ENCODE assay signal across 19 cellular contexts in genomic region chr20:14543040-14543439, GRCh38.
DNase-seq lines count a peak whose midpoint lies in the region; ATAC-seq, FAIRE-seq and TF ChIP-seq lines count a peak whose summit lies in the region.
"Had no signal": no experiment of that assay in that cellular context is flagged by ENCODE, and none has a peak within 500 bp of the region (broad histone marks: within the 10 kb centered on the region; RNA-seq: fewer than 3 reads in every experiment).

No MANE protein-coding gene starts in this region.

- intact Hi-C loops in IMR-90 (cut with micrococcal nuclease) = no loop called here

- no peak overlapping the region for H4K8ac ChIP-seq in IMR-90 (ENCODE audit: low read depth in 2 of 2, low read length in 2 of 2)

- H3K4me3 ChIP-seq in IMR-90 (ENCODE audit: insufficient read depth, low read depth, low read length) = no peak overlapping the region
- H3K4me3 ChIP-seq in bronchial epithelial cell (ENCODE audit: low read depth, low read length) = no peak overlapping the region
- no peak overlapping the region for H3K4me3 ChIP-seq in foreskin fibroblast (ENCODE audit: low read depth in 1 of 2, low read length in 2 of 2)
- H3K4me3 ChIP-seq: A549, K562 had no signal

- ATAC-seq in IMR-90 (ENCODE audit: low read depth) = peak; percentile 48; the same call in 1 of the 2 replicates
- ATAC-seq: A549; CD8-positive, alpha-beta T cell; HCT116; HepG2; K562 had no signal

- H3K27me3 ChIP-seq in IMR-90 (ENCODE audit: control insufficient read depth, insufficient read depth, low read length) (no peaks in the 10 kb centered on the region), bronchial epithelial cell (ENCODE audit: control insufficient read depth, insufficient read depth, low read length) (no peaks in the 10 kb centered on the region)

- no peak overlapping the region for H2AFZ ChIP-seq in IMR-90 (replicated peaks; ENCODE audit: low read length, poor library complexity)

- TF ChIP-seq POLR2A in IMR-90 (IDR thresholded peaks at IDR 0.05; ENCODE audit: low read depth, low read length) = no peak

- no peak overlapping the region for H2AK5ac ChIP-seq in IMR-90 (ENCODE audit: low read depth, low read length)

- dilution Hi-C loops in IMR-90 (cut with HindIII; ENCODE audit: low sequenced_read_pairs, unreplicated experiment) = no loop called here

- H3K23ac ChIP-seq in IMR-90 (ENCODE audit: low read depth, low read length) = no peak overlapping the region

- H2BK20ac ChIP-seq in IMR-90 (ENCODE audit: low read depth, low read length) = no peak overlapping the region

- H4K91ac ChIP-seq in IMR-90 (ENCODE audit: insufficient read depth, low read depth, low read length) = no peak overlapping the region

- TF ChIP-seq CTCF in IMR-90 (conservative IDR thresholded peaks at IDR 0.05; ENCODE audit: low read depth, low read length) (no peak), bronchial epithelial cell (IDR thresholded peaks at IDR 0.05; ENCODE audit: insufficient read depth, low read length, severe bottlenecking) (no peak), foreskin fibroblast (IDR thresholded peaks at IDR 0.05; ENCODE audit: low read depth, low read length) (no peak), GM13976 (IDR thresholded peaks at IDR 0.05; ENCODE audit: borderline replicate concordance, control extremely low read depth, extremely low read depth, insufficient read depth, missing control alignments) (no peak)

- H3K14ac ChIP-seq in IMR-90 (replicated peaks; ENCODE audit: low read depth, low read length) = no peak overlapping the region

- no peak for FAIRE-seq in bronchial epithelial cell (lab: Jason Lieb, UNC)
- FAIRE-seq: D721Med, GM12892, GM19239, HepG2, K562 had no signal

- H3K27ac ChIP-seq in IMR-90 (ENCODE audit: insufficient read depth, low read length) = no peak overlapping the region
- H3K27ac ChIP-seq: A549 had no signal

- H2BK5ac ChIP-seq in IMR-90 (ENCODE audit: low read depth, low read length, poor library complexity, severe bottlenecking) = no peak overlapping the region

- H2AK9ac ChIP-seq in IMR-90 (replicated peaks; ENCODE audit: low read depth, low read length, poor library complexity) = no peak overlapping the region

- H3K36me3 ChIP-seq in IMR-90 (ENCODE audit: control insufficient read depth, insufficient read depth, low read length) = no peaks in the 10 kb centered on the region
- no peaks in the 10 kb centered on the region for H3K36me3 ChIP-seq in bronchial epithelial cell (ENCODE audit: control insufficient read depth, insufficient read depth, low read length)

- BruUV-seq in IMR-90 (replicated peaks; lab: Mats Ljungman, UMichigan) = no TSS peak

- no peak overlapping the region for H3K4ac ChIP-seq in IMR-90 (ENCODE audit: low read depth, low read length)

- in situ Hi-C loops in IMR-90 (cut with MboI; ENCODE audit: low sequenced_read_pairs) (no loop called here), GM13976 (cut with MboI; ENCODE audit: low sequenced_read_pairs, unreplicated experiment) (no loop called here)

- peak; percentile 13 for DNase-seq in IMR-90
- peak; percentile 51 for DNase-seq in bronchial epithelial cell (ENCODE audit: low read depth)
- peak; percentile 14 to 44 for DNase-seq in foreskin fibroblast
- DNase-seq in HUDEP-2 (lab: John Stamatoyannopoulos, UW; ENCODE audit: unreplicated experiment in 76 of 76) = no peak
- DNase-seq in GM13976 (ENCODE audit: low spot score) = no peak
- no peak for DNase-seq in SW 1271 (lab: John Stamatoyannopoulos, UW)
- DNase-seq: CD8-positive, alpha-beta T cell; COR-L47; DMS153; DMS79 treated with DMSO at 0.1 percent for 48 hours; EL; GDM1 had no signal

- H4K5ac ChIP-seq in IMR-90 (ENCODE audit: low read depth, low read length) = no peak overlapping the region

- H3K56ac ChIP-seq in IMR-90 (ENCODE audit: extremely low read depth, insufficient read depth, low read length) = no peak overlapping the region

- no peaks in the 10 kb centered on the region for H3K79me1 ChIP-seq in IMR-90 (ENCODE audit: low read depth in 1 of 2, low read length in 2 of 2)

- H4K20me1 ChIP-seq in IMR-90 (ENCODE audit: insufficient read depth, low read length) = no peaks in the 10 kb centered on the region

- CTCF ChIA-PET in IMR-90 (lab: Yijun Ruan, JAX) = no interaction called here

- H3K9me3 ChIP-seq in IMR-90 (ENCODE audit: control insufficient read depth, insufficient read depth, low read length) = no peaks in the 10 kb centered on the region
- H3K9me3 ChIP-seq: A549 had no signal

- no peak overlapping the region for H3K9ac ChIP-seq in IMR-90 (ENCODE audit: low read depth, low read length)

- H2BK15ac ChIP-seq in IMR-90 (ENCODE audit: low read depth, low read length) = no peak overlapping the region

- no peaks in the 10 kb centered on the region for H3K9me1 ChIP-seq in IMR-90 (ENCODE audit: insufficient read depth, low read length)

- no peaks in the 10 kb centered on the region for H3K4me1 ChIP-seq in IMR-90 (ENCODE audit: control insufficient read depth, insufficient read depth, low read length)
- H3K4me1 ChIP-seq: A549 had no signal

- no peak overlapping the region for H3K18ac ChIP-seq in IMR-90 (ENCODE audit: low read depth, low read length)

- H3K4me2 ChIP-seq in IMR-90 (ENCODE audit: low read depth, low read length) = no peak overlapping the region
- H3K4me2 ChIP-seq: A549 had no signal

- POLR2A ChIA-PET in IMR-90 (lab: Charles Lee; ENCODE audit: unreplicated experiment) = no interaction called here

- H2BK120ac ChIP-seq in IMR-90 (ENCODE audit: low read depth, low read length) = no peak overlapping the region

- TF ChIP-seq RAD21 in IMR-90 (IDR thresholded peaks at IDR 0.05; ENCODE audit: low read length) = no peak

TF ChIP-seq in IMR-90, 13 proteins besides CTCF, POLR2A, EP300 and RAD21:
- TF ChIP-seq CEBPB (IDR thresholded peaks at IDR 0.05; ENCODE audit: low read depth, low read length) (no peak), FOS (IDR thresholded peaks at IDR 0.05; ENCODE audit: low read depth, low read length) (no peak), MXI1 (IDR thresholded peaks at IDR 0.05; ENCODE audit: borderline replicate concordance, low read depth, low read length) (no peak), BHLHE40 (IDR thresholded peaks at IDR 0.05; ENCODE audit: low read depth, low read length) (no peak), MAZ (IDR thresholded peaks at IDR 0.05; ENCODE audit: borderline replicate concordance, low read depth, low read length) (no peak), USF2 (IDR thresholded peaks at IDR 0.05; ENCODE audit: low read depth, low read length) (no peak), NFE2L2 (IDR thresholded peaks at IDR 0.05; ENCODE audit: low read depth, low read length) (no peak), SMC3 (IDR thresholded peaks at IDR 0.05; ENCODE audit: low read depth, low read length) (no peak), ELK1 (IDR thresholded peaks at IDR 0.05; ENCODE audit: borderline replicate concordance, low read depth, low read length) (no peak), RCOR1 (IDR thresholded peaks at IDR 0.05; ENCODE audit: insufficient replicate concordance, low read length) (no peak)
TF ChIP-seq in IMR-90: peak in this region for 0.

Comparison
In these comparisons a context has a peak if more than half of its experiments do, and no peak if none do; other contexts are left out.
1. DNase-seq: peak in IMR-90 (single experiment), bronchial epithelial cell (single experiment) and foreskin fibroblast (2 of 2); none in HUDEP-2 (0 of 76), GM13976 (single experiment) and SW 1271 (0 of 2).